In the genomic region with DNA sequence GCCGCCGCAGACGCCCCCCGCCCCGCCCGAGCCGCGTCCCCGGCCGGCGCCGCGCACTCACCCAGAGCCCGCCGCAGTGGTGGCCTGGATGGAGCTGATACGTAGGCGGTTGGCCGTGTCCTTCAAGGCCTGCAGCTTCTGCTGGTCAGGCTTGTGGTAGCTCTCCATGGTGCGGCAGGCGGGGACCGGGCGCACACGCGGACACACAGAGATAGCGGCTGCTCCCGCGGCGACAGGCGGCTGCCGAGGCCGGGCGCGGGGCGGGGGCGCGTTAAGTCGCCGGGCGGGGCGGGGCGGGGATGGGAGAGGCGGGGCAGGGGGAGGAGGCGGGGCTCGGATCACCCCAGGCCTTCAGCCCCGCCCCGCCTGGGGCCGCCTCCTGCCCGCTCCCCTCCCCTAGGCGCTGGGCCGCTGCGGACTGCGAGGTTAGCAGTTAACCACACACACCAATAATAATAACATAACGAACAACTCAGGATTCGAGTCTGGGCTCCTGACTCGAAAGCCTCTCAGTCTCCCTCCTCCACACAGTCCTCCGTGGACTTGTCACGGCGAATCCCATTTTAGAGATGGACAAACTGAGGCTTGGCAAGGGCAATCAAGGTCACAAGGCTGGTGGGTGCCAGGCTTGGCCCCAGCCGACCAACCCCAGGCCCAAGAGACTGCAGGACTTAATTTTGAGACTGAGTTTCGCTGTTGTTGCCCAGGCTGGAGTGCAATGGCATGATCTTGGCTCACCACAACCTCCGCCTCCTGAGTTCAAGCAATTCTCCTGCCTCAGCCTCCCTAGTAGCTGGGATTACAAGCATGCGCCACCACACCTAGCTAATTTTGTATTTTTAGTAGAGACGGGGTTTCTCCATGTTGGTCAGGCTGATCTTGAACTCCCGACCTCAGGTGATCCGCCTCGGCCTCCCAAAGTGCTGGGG, we compare ENCODE assay signal across 8 cellular contexts. TPM values are rescaled to one million over a fixed set of nuclear protein-coding genes. Genes with fewer than 3 reads are reported as not detected.
DNase-seq lines count a peak whose midpoint lies in the region; ATAC-seq and TF ChIP-seq lines count a peak whose summit lies in the region.

A gene with protein sequence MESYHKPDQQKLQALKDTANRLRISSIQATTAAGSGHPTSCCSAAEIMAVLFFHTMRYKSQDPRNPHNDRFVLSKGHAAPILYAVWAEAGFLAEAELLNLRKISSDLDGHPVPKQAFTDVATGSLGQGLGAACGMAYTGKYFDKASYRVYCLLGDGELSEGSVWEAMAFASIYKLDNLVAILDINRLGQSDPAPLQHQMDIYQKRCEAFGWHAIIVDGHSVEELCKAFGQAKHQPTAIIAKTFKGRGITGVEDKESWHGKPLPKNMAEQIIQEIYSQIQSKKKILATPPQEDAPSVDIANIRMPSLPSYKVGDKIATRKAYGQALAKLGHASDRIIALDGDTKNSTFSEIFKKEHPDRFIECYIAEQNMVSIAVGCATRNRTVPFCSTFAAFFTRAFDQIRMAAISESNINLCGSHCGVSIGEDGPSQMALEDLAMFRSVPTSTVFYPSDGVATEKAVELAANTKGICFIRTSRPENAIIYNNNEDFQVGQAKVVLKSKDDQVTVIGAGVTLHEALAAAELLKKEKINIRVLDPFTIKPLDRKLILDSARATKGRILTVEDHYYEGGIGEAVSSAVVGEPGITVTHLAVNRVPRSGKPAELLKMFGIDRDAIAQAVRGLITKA (minus strand): TSS at position 248 of the 929 bp plus-strand sequence. CDS start 80 bp downstream, at position 168.

- intact Hi-C loops in head of caudate nucleus (cut with DNase I) = no loop called here
- intact Hi-C loops in ovary (cut with DNase I) = no loop called here

- peaks cover 11% of the 10 kb centered on the region; the same call in 1 of the 2 replicates for H3K9me2 ChIP-seq in GM23338 (ENCODE audit: insufficient read depth)

- peaks cover 47% of the 10 kb centered on the region for H3K27me3 Mint-ChIP-seq in GM23338 (ENCODE audit: insufficient read depth, low read depth, poor library complexity)
- H3K27me3 Mint-ChIP-seq in activated naive CD8-positive, alpha-beta T cell = no peaks in the 10 kb centered on the region

- TF ChIP-seq POLR2A in ovary (IDR thresholded peaks at IDR 0.05) = peak; percentile 55

- H3K4me1 ChIP-seq in GM23338 (ENCODE audit: insufficient read depth) (peaks cover 58% of the 10 kb centered on the region), ovary (ENCODE audit: insufficient read depth) (peaks cover 10% of the 10 kb centered on the region), thymus (ENCODE audit: control insufficient read depth, insufficient read depth, low read length) (peaks cover 32% of the 10 kb centered on the region)

- no peak for TF ChIP-seq CTCF in GM23338 (conservative IDR thresholded peaks at IDR 0.05; ENCODE audit: low read depth in 2 of 2)
- TF ChIP-seq CTCF in LNCaP clone FGC (IDR thresholded peaks at IDR 0.05; ENCODE audit: control insufficient read depth, extremely low read depth, insufficient read depth) = no peak
- TF ChIP-seq CTCF in ovary (IDR thresholded peaks at IDR 0.05) = no peak

- peak within 1 kb of the TSS; percentile 96 for H3K4me3 Mint-ChIP-seq in GM23338
- peak within 1 kb of the TSS; percentile 93 for H3K4me3 Mint-ChIP-seq in activated naive CD8-positive, alpha-beta T cell

- H3K36me3 ChIP-seq in GM23338 (ENCODE audit: insufficient read depth) = peaks cover 19% of the 10 kb centered on the region
- H3K36me3 ChIP-seq in ovary = no peaks in the 10 kb centered on the region
- no peaks in the 10 kb centered on the region for H3K36me3 ChIP-seq in thymus (ENCODE audit: control insufficient read depth, insufficient read depth)

- H3K4me2 ChIP-seq in GM23338 = peak within 1 kb of the TSS; percentile 100

- peaks cover 54% of the 10 kb centered on the region for H3K4me1 Mint-ChIP-seq in GM23338
- H3K4me1 Mint-ChIP-seq in activated naive CD8-positive, alpha-beta T cell (ENCODE audit: low read depth) = peaks cover 29% of the 10 kb centered on the region

- peaks cover 27% of the 10 kb centered on the region for H3F3A ChIP-seq in GM23338 (replicated peaks; ENCODE audit: low read depth)

- H2AFZ ChIP-seq in GM23338 = peak within 1 kb of the TSS; percentile 66; the same call in 1 of the 2 replicates

- peaks cover 41% of the 10 kb centered on the region for H3K36me3 Mint-ChIP-seq in GM23338 (ENCODE audit: low read depth)
- H3K36me3 Mint-ChIP-seq in activated naive CD8-positive, alpha-beta T cell = no peaks in the 10 kb centered on the region

- peak; percentile 46 for ATAC-seq in GM23338

- H3K27me3 ChIP-seq in GM23338 (ENCODE audit: insufficient read depth) = no peaks in the 10 kb centered on the region
- no peaks in the 10 kb centered on the region for H3K27me3 ChIP-seq in ovary
- no peaks in the 10 kb centered on the region for H3K27me3 ChIP-seq in thymus (ENCODE audit: control insufficient read depth, insufficient read depth)

- H4K20me1 ChIP-seq in GM23338 (replicated peaks; ENCODE audit: insufficient read depth) = peaks cover 26% of the 10 kb centered on the region

- peaks cover 53% of the 10 kb centered on the region for H3K79me2 ChIP-seq in GM23338 (replicated peaks; ENCODE audit: insufficient read depth)

- 11 to 20% (median 16%) methylated on average over 35 to 61 of the region's 66 CpGs for whole genome bisulfite sequencing in ovary, 3 donors
- 14% methylated on average over 66 of the region's 66 CpGs for WGBS in thymus

- DNase-seq in EL = peak; percentile 85
- peak; percentile 89 for DNase-seq in GM23338 (ENCODE audit: low spot score)
- DNase-seq in LNCaP clone FGC (ENCODE audit: low read depth) = peak; percentile 51
- peak; percentile 76 for DNase-seq in SKM-1 treated with dmso at 0.1 percent for 144 hours (lab: John Stamatoyannopoulos, UW; ENCODE audit: unreplicated experiment)
- DNase-seq in head of caudate nucleus = peak; percentile 65 to 95 (median 88)
- DNase-seq in ovary = peak; percentile 83 to 89 (median 87)

- TF ChIP-seq EP300 in ovary (IDR thresholded peaks at IDR 0.05) = no peak

- H3K27ac Mint-ChIP-seq in GM23338 = peak within 1 kb of the TSS; percentile 96
- peak within 1 kb of the TSS; percentile 84 for H3K27ac Mint-ChIP-seq in activated naive CD8-positive, alpha-beta T cell

- H3K4me3 ChIP-seq in GM23338 (peak within 1 kb of the TSS; percentile 100), LNCaP clone FGC (ENCODE audit: low read depth, low read length) (peak within 1 kb of the TSS; percentile 99), ovary (peak within 1 kb of the TSS; percentile 69), thymus (ENCODE audit: low read length) (peak within 1 kb of the TSS; percentile 86)

- peak within 1 kb of the TSS; percentile 84 for H3K27ac ChIP-seq in GM23338 (ENCODE audit: low read depth)
- peak within 1 kb of the TSS; percentile 68 to 82 for H3K27ac ChIP-seq in ovary
- H3K27ac ChIP-seq in thymus (ENCODE audit: low read depth) = peak within 1 kb of the TSS; percentile 89

- no peaks in the 10 kb centered on the region for H3K9me3 ChIP-seq in ovary
- H3K9me3 ChIP-seq in thymus (ENCODE audit: control insufficient read depth) = no peaks in the 10 kb centered on the region

- no peaks in the 10 kb centered on the region for H3K9me3 Mint-ChIP-seq in GM23338
- no peaks in the 10 kb centered on the region for H3K9me3 Mint-ChIP-seq in activated naive CD8-positive, alpha-beta T cell (ENCODE audit: low read depth)

TF ChIP-seq in GM23338, 12 proteins besides CTCF, POLR2A, EP300 and RAD21 (continues in another document):
- TF ChIP-seq JUNB (IDR thresholded peaks at IDR 0.05; ENCODE audit: unreplicated experiment) = no peak
- TF ChIP-seq ZNF114 (CRISPR knock-in tag; IDR thresholded peaks at IDR 0.05) = no peak
- peak; percentile 95 for TF ChIP-seq POLR2AphosphoS5 (IDR thresholded peaks at IDR 0.05; ENCODE audit: low read depth)

RNA-seq across cellular contexts. Expression of the gene that starts here (rescaled TPM):
- 1,229 and 1,411 TPM in 2 replicates for total RNA-seq in GM23338 (2014; rRNA removed; shearing (Covaris generic))
- polyA plus RNA-seq in GM23338 (2016; fragmentation: Nextera tagmentation; extraction: Ambion mirVana) (584 and 604 TPM in 2 replicates), ovary (100 to 1,000 TPM in 1 of 2 donors, 10 to 100 TPM in 1; 62.6 to 208 TPM), thymus (90.6 TPM)
- 100 to 1,000 TPM; 109 to 279 (median 230) TPM for total RNA-seq in ovary

Comparison
In these comparisons a context has a peak if more than half of its experiments do, and no peak if none do; other contexts are left out.
1. Peak in every context shown above with its lines: DNase-seq, ATAC-seq, H3K4me3 ChIP-seq and H3K27ac ChIP-seq.